In the genomic region with DNA sequence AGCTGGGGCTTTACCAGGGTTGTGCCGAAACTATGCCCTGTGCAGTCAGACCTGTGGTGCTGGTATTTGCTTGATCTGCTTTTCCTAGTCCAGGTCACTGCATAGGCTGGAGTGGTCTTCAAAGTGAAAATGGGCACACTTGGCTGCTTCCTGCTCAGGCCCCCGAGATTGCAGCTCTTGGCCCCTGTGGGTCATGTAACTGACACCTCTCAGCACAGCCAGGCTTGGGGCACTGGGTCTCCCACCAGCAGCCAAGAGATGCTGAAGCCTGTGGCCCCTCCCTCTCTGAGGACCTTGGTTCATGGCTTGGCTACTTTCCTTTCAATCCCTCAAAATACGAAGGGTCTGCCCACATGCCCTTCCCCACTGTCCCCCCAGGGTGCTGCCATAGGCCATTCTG, we compare ENCODE assay signal across 1 cellular context.
A peak's percentile ranks its signal among the peaks of the same experiment; 100 is the strongest.
TF ChIP-seq lines count a peak whose summit lies in the region.

No MANE protein-coding gene starts in this region.

TF ChIP-seq in K562, 482 proteins besides CTCF, POLR2A, EP300 and RAD21:
- TF ChIP-seq MAX (CRISPR knock-in tag; IDR thresholded peaks at IDR 0.05) (0 out of 2 replicates have a peak, but pooled peaks have one; percentile 17), ZBTB7A (IDR thresholded peaks at IDR 0.05; ENCODE audit: borderline replicate concordance, control insufficient read depth, low read depth, low read length) (no peak)
